25 cellular contexts compared by ENCODE assay signal in genomic region chr17:77894126-77894956, GRCh38.
A peak's percentile ranks its signal among the peaks of the same experiment; 100 is the strongest.
DNase-seq lines count a peak whose midpoint lies in the region; ATAC-seq, FAIRE-seq and TF ChIP-seq lines count a peak whose summit lies in the region.
"Had no signal": no experiment of that assay in that cellular context is flagged by ENCODE, and none has a peak within 500 bp of the region (broad histone marks: within the 10 kb centered on the region; RNA-seq: fewer than 3 reads in every experiment).

No MANE protein-coding gene starts in this region.

- no peak overlapping the region for H3K4ac ChIP-seq in H1 (replicated peaks; ENCODE audit: insufficient read length, low read depth, low read length)

- H3K4me3 ChIP-seq in HEK293 (ENCODE audit: low read depth, low read length) (no peak overlapping the region), H1 (ENCODE audit: extremely low read depth in 1 of 4, insufficient read depth in 2 of 4, low read depth in 3 of 4, low read length in 4 of 4) (no peak overlapping the region)
- H3K4me3 ChIP-seq: A549, psoas muscle, SK-N-MC, testis had no signal

- 0 out of 2 replicates have a peak overlapping the region, but pooled peaks have one; percentile 36 for H2BK15ac ChIP-seq in H1 (ENCODE audit: low read length)

- CTCF ChIA-PET in HEK293 (lab: Yijun Ruan, JAX) (interaction anchor here (0.6 to 1.4 kb wide), 4 partner anchors 8 to 125 kb away, joined by 3 to 5 read pairs (median 3); no protein-coding TSS in a partner anchor), H1 (lab: Charles Lee; ENCODE audit: partially characterized antibody) (interaction anchor here (1.0 to 13.7 kb wide), 8 partner anchors 8 to 122 kb away, joined by 5 to 147 read pairs (median 6); no protein-coding TSS in a partner anchor)

- TF ChIP-seq EP300 in H1 (IDR thresholded peaks at IDR 0.05; ENCODE audit: borderline replicate concordance in 1 of 2, low read depth in 2 of 2, low read length in 2 of 2), result no peak

- H3K9me3 Mint-ChIP-seq in stimulated activated effector memory CD8-positive, alpha-beta T cell treated with anti-CD3 and anti-CD28 coated beads, Interleukin-12 subunit alpha, Interleukin-12 subunit beta, amount 100 ng/mL, for 72 hours, result no peaks in the 10 kb centered on the region
- H3K9me3 Mint-ChIP-seq: activated T-cell treated with anti-CD3 and anti-CD28 coated beads, Interleukin-2, amount 50 U/mL, for 4 hours had no signal

- no peak overlapping the region for H3K14ac ChIP-seq in H1 (ENCODE audit: insufficient read length)

- no peaks in the 10 kb centered on the region for H3K36me3 Mint-ChIP-seq in stimulated activated effector memory CD8-positive, alpha-beta T cell treated with anti-CD3 and anti-CD28 coated beads, Interleukin-12 subunit alpha, Interleukin-12 subunit beta, amount 100 ng/mL, for 72 hours

- H2AK5ac ChIP-seq in H1 (ENCODE audit: low read depth, low read length), result no peak overlapping the region

- no peak overlapping the region for H4K5ac ChIP-seq in H1 (ENCODE audit: insufficient read length, low read depth, low read length)

- TF ChIP-seq POLR2A in H1 (IDR thresholded peaks at IDR 0.05; ENCODE audit: control extremely low read depth in 1 of 2, low read depth in 2 of 2, low read length in 2 of 2), result no peak

- no peaks in the 10 kb centered on the region for H4K20me1 ChIP-seq in H1 (replicated peaks in 1 of 2; ENCODE audit: control insufficient read depth in 1 of 2, insufficient read depth in 2 of 2, low read length in 2 of 2)

- H3K4me1 Mint-ChIP-seq in stimulated activated effector memory CD8-positive, alpha-beta T cell treated with anti-CD3 and anti-CD28 coated beads, Interleukin-12 subunit alpha, Interleukin-12 subunit beta, amount 100 ng/mL, for 72 hours, result peaks cover 10% of the 10 kb centered on the region

- H4K91ac ChIP-seq in H1 (replicated peaks; ENCODE audit: insufficient read length, low read length), result no peak overlapping the region

- no peak overlapping the region for H2BK5ac ChIP-seq in H1 (ENCODE audit: low read depth, low read length)

- H2AFZ ChIP-seq in H1 (ENCODE audit: low read length), result no peak overlapping the region

- no peak overlapping the region for H3K27ac ChIP-seq in HEK293 (ENCODE audit: extremely low read depth, low read depth, low read length)
- no peak overlapping the region for H3K27ac ChIP-seq in H1 (ENCODE audit: low read depth, low read length)
- H3K27ac ChIP-seq in caudate nucleus (ENCODE audit: low read depth, low read length), result no peak overlapping the region
- no peak overlapping the region for H3K27ac ChIP-seq in foreskin keratinocyte
- H3K27ac ChIP-seq: A549, psoas muscle, RWPE1, SK-N-MC, testis had no signal

- peak overlapping the region; percentile 76 for H3K27ac Mint-ChIP-seq in stimulated activated effector memory CD8-positive, alpha-beta T cell treated with anti-CD3 and anti-CD28 coated beads, Interleukin-12 subunit alpha, Interleukin-12 subunit beta, amount 100 ng/mL, for 72 hours
- H3K27ac Mint-ChIP-seq: T-helper 17 cell had no signal

- DNase-seq in activated effector memory CD4-positive, alpha-beta T cell treated with anti-CD3 and anti-CD28 coated beads, Interleukin-2, amount 50 U/mL, for 16 hours, result peak; percentile 60
- no peak for DNase-seq in activated effector memory CD4-positive, alpha-beta T cell treated with Interleukin-2 at 50 U/mL for 16 hours
- DNase-seq in H1 (ENCODE audit: low read depth in 1 of 2, low spot score in 2 of 2) (no peak), caudate nucleus (lab: John Stamatoyannopoulos, UW) (no peak), foreskin keratinocyte (no peak)
- no peak for DNase-seq in stimulated activated effector memory CD8-positive, alpha-beta T cell treated with anti-CD3 and anti-CD28 coated beads, Interleukin-12 subunit alpha, Interleukin-12 subunit beta, amount 100 ng/mL, for 72 hours (ENCODE audit: low spot score in 2 of 2)
- DNase-seq: activated naive CD4-positive, alpha-beta T cell treated with anti-CD3 and anti-CD28 coated beads, Interleukin-2, amount 50 U/mL, for 16 hours; activated T-cell treated with anti-CD3 and anti-CD28 coated beads, Interleukin-2, amount 50 U/mL, for 4 hours; Caco-2; cerebellar nuclear complex; GDM1; KG1; mesenchymal stem cell; NCI-H1436; NCI-H774; stimulated activated CD4-positive, alpha-beta T cell treated with anti-CD3 and anti-CD28 coated beads, Interleukin-15, amount 100 ng/mL, for 24 hours; T-helper 17 cell; testis had no signal

- peaks cover 0 to 7% (median 2%) of the 10 kb centered on the region in 4 experiments; a peak in 3 of 7 replicates for H3K27me3 ChIP-seq in H1 (replicated peaks in 1 of 4; ENCODE audit: control insufficient read depth in 3 of 4, extremely low read depth in 1 of 4, insufficient read depth in 3 of 4, low read length in 3 of 4)
- peaks cover 9% of the 10 kb centered on the region for H3K27me3 ChIP-seq in foreskin keratinocyte
- H3K27me3 ChIP-seq: testis had no signal

- TF ChIP-seq CTCF in HEK293 (tag by site-specific recombination; IDR thresholded peaks at IDR 0.05) (no peak), H1 (IDR thresholded peaks at IDR 0.05; ENCODE audit: control extremely low read depth in 1 of 3, insufficient read depth in 1 of 3, low read depth in 1 of 3, low read length in 3 of 3) (no peak), foreskin keratinocyte (conservative IDR thresholded peaks at IDR 0.05) (no peak)

- TF ChIP-seq RAD21 in H1 (IDR thresholded peaks at IDR 0.05 in 1 of 2, conservative IDR thresholded peaks at IDR 0.05 in 1 of 2; ENCODE audit: low read depth in 2 of 2, low read length in 2 of 2), result no peak

- no peak overlapping the region for H2BK12ac ChIP-seq in H1 (ENCODE audit: low read depth, low read length)

- POLR2A ChIA-PET in HEK293 (lab: Yijun Ruan, JAX), result interaction anchor here (1.5 kb wide), 1 partner anchor 64 kb away, joined by 14 read pairs; the partner anchor contains the start of gene TNRC6C
- POLR2A ChIA-PET in H1 (lab: Charles Lee; ENCODE audit: partially characterized antibody), result interaction anchor here (1.1 to 1.3 kb wide), 3 partner anchors 29 to 64 kb away, joined by 3 to 4 read pairs (median 3); partner anchors contain the start of gene TNRC6C

- no peak overlapping the region for H3K23ac ChIP-seq in H1 (ENCODE audit: insufficient read length)

- no peak overlapping the region for H4K8ac ChIP-seq in H1 (ENCODE audit: extremely low read depth, insufficient read depth, low read length)

- H3K9ac ChIP-seq in H1 (replicated peaks in 1 of 4; ENCODE audit: extremely low read depth in 1 of 4, low read depth in 3 of 4, low read length in 3 of 4), result no peak overlapping the region

- H3K4me2 ChIP-seq in H1 (ENCODE audit: insufficient read depth in 1 of 2, low read depth in 2 of 2, low read length in 2 of 2), result no peak overlapping the region
- H3K4me2 ChIP-seq: A549 had no signal

- ATAC-seq in stimulated activated effector memory CD8-positive, alpha-beta T cell treated with anti-CD3 and anti-CD28 coated beads, Interleukin-12 subunit alpha, Interleukin-12 subunit beta, amount 100 ng/mL, for 72 hours, result no peak
- no peak for ATAC-seq in esophagus mucosa
- ATAC-seq in foreskin keratinocyte, result no peak
- ATAC-seq: A549; activated T-cell treated with anti-CD3 and anti-CD28 coated beads, Interleukin-2, amount 50 U/mL, for 4 hours; left lobe of liver; T-helper 17 cell had no signal

- H2BK20ac ChIP-seq in H1 (ENCODE audit: low read length), result no peak overlapping the region

- no peaks in the 10 kb centered on the region for H3K79me1 ChIP-seq in H1 (ENCODE audit: low read depth, low read length)

- H3K23me2 ChIP-seq in H1 (ENCODE audit: low read depth, low read length), result no peaks in the 10 kb centered on the region

- H3K56ac ChIP-seq in H1 (replicated peaks; ENCODE audit: insufficient read length, low read depth, low read length), result no peak overlapping the region

- H3K4me3 Mint-ChIP-seq in stimulated activated effector memory CD8-positive, alpha-beta T cell treated with anti-CD3 and anti-CD28 coated beads, Interleukin-12 subunit alpha, Interleukin-12 subunit beta, amount 100 ng/mL, for 72 hours, result no peak overlapping the region
- H3K4me3 Mint-ChIP-seq: activated T-cell treated with anti-CD3 and anti-CD28 coated beads, Interleukin-2, amount 50 U/mL, for 4 hours; T-helper 17 cell had no signal

- H3K18ac ChIP-seq in H1 (ENCODE audit: extremely low read depth, low read length), result no peak overlapping the region

- H3K79me2 ChIP-seq in H1 (ENCODE audit: control insufficient read depth in 1 of 2, insufficient read depth in 2 of 2, low read length in 2 of 2), result no peaks in the 10 kb centered on the region

- no peak for FAIRE-seq in H1 (lab: Jason Lieb, UNC)
- FAIRE-seq: A549 had no signal

- H3K36me3 ChIP-seq in HEK293 (ENCODE audit: control insufficient read depth in 2 of 2, insufficient read depth in 1 of 2, low read length in 2 of 2) (no peaks in the 10 kb centered on the region), H1 (ENCODE audit: control insufficient read depth in 2 of 4, insufficient read depth in 4 of 4, low read length in 3 of 4) (no peaks in the 10 kb centered on the region)

- WGBS in H1 (ENCODE audit: extremely low coverage in 1 of 2, insufficient coverage in 1 of 2, insufficient read length in 1 of 2, insufficient replicate concordance in 2 of 2, low coverage in 1 of 2, low lambda C conversion rate in 2 of 2, missing lambda C conversion rate in 1 of 2), 2 experiments, result 90% methylated on average over 14 of the region's 14 CpGs; no CpG with 5 or more reads in 1 of the 2 experiments

- H3K9me3 ChIP-seq in HEK293 (ENCODE audit: control insufficient read depth, insufficient read depth, low read depth, low read length), result no peaks in the 10 kb centered on the region
- no peaks in the 10 kb centered on the region for H3K9me3 ChIP-seq in H1 (ENCODE audit: insufficient read depth in 2 of 2, low read depth in 1 of 2, low read length in 1 of 2)
- H3K9me3 ChIP-seq: A549, Caco-2, psoas muscle, testis had no signal

- H2BK120ac ChIP-seq in H1 (replicated peaks; ENCODE audit: low read depth, low read length), result no peak overlapping the region

- H3K4me1 ChIP-seq in HEK293 (ENCODE audit: control insufficient read depth, insufficient read depth, low read length) (no peaks in the 10 kb centered on the region), H1 (replicated peaks in 1 of 4; ENCODE audit: control insufficient read depth in 3 of 4, insufficient read depth in 4 of 4, low read length in 3 of 4) (no peaks in the 10 kb centered on the region; a peak in 2 of 7 replicates), foreskin keratinocyte (no peaks in the 10 kb centered on the region)
- H3K4me1 ChIP-seq: A549, Caco-2, psoas muscle, testis had no signal

TF ChIP-seq in HEK293, 187 proteins besides CTCF, POLR2A, EP300 and RAD21 (continues in another document):
- TF ChIP-seq ZBTB17 (tag by site-specific recombination; IDR thresholded peaks at IDR 0.05), result peak; percentile 72

TF ChIP-seq in H1, 55 proteins besides CTCF, POLR2A, EP300 and RAD21 (continues in another document):
- TF ChIP-seq FOSL1 (IDR thresholded peaks at IDR 0.05; ENCODE audit: insufficient read depth, low read depth, low read length), result no peak
- no peak for TF ChIP-seq SIRT6 (IDR thresholded peaks at IDR 0.05; ENCODE audit: low read length)
- no peak for TF ChIP-seq ASH2L (IDR thresholded peaks at IDR 0.05; ENCODE audit: low read length)
- TF ChIP-seq BCL11A (IDR thresholded peaks at IDR 0.05; ENCODE audit: low read depth in 2 of 2, low read length in 2 of 2), result no peak
- TF ChIP-seq SAP30 (IDR thresholded peaks at IDR 0.05; ENCODE audit: insufficient read depth, insufficient replicate concordance, low read length), result no peak
- no peak for TF ChIP-seq BRCA1 (IDR thresholded peaks at IDR 0.05; ENCODE audit: low read depth, low read length)
